ENCODE assay signal across 8 cellular contexts in the genomic region with DNA sequence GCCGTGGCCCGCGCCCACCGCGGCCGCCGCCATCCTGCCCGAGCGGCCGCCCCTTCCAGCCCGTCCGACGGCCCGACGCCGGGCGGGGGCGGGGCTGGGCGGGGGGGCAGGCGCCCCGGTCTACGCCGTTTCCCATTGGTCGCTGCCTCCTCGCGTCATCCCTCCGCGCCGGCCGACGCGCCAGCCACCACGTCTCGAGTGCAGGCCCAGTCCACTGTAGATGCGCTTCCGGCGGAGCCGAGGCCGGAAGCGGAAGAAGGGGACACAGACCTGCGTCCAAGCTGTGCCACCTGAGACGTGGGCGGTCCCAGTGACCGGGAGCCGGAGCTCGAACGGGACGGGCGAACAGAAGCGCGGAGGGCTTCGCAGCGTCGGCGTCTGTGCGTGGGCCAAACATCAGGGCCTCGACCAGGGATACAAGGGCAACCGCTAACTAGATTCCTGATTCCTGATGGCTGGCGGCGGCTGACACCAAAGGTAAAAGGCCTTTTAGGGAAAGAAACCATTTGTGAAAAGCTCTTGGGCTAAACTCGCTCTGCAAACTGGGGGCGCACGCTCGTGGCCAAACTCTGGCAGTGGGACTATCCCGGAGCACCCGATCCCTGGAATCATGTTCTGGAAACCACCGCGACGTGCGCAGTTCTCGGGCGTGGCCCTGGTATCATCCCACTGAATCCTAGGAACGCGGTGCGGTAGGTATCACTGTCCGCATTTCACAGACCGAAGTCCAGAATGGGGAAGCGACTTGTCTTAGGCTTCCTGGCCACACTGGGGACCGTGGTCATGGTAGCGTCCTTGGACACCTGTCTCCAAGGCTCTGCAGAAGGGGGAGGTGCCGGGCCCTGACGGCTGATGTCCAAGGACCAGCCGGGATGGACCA. TPM values are rescaled to one million over a fixed set of nuclear protein-coding genes. Genes with fewer than 3 reads are reported as not detected.
DNase-seq lines count a peak whose midpoint lies in the region; ATAC-seq, FAIRE-seq and TF ChIP-seq lines count a peak whose summit lies in the region.

A gene (minus strand): TSS at position 84 of the 880 bp plus-strand sequence. CDS start 51 bp downstream, at position 33.

- TF ChIP-seq CTCF in WTC11 (IDR thresholded peaks at IDR 0.05) (no peak), bronchial epithelial cell (IDR thresholded peaks at IDR 0.05; ENCODE audit: insufficient read depth, low read length, severe bottlenecking) (no peak)

- peak within 1 kb of the TSS; percentile 52 for H3K4me3 ChIP-seq in bronchial epithelial cell (ENCODE audit: low read depth, low read length)
- H3K4me3 ChIP-seq in small intestine (ENCODE audit: low read depth in 1 of 2, low read length in 2 of 2) = peak within 1 kb of the TSS; percentile 88 to 95

- H3K36me3 ChIP-seq in bronchial epithelial cell (ENCODE audit: control insufficient read depth, insufficient read depth, low read length) = peaks cover 16% of the 10 kb centered on the region
- H3K36me3 ChIP-seq in small intestine (ENCODE audit: control insufficient read depth in 2 of 2, insufficient read depth in 2 of 2, low read length in 2 of 2) = peaks cover 3 to 17% of the 10 kb centered on the region in 2 donors

- peak within 1 kb of the TSS; percentile 61 to 93 for H3K27ac ChIP-seq in small intestine (ENCODE audit: low read depth in 1 of 2, low read length in 1 of 2)

- H3K27ac Mint-ChIP-seq in WTC11 = peak within 1 kb of the TSS; percentile 99

- CTCF ChIA-PET in WTC11 (lab: Charles Lee) = interaction anchor here (1.0 to 2.3 kb wide), 4 partner anchors 12 to 186 kb away, joined by 3 to 7 read pairs (median 4); no protein-coding TSS in a partner anchor

- FAIRE-seq in bronchial epithelial cell (lab: Jason Lieb, UNC) = no peak
- FAIRE-seq in small intestine (lab: Jason Lieb, UNC) = no peak

- peak; percentile 100 for DNase-seq in AG08396 (ENCODE audit: low spot score)
- DNase-seq in NCI-H2227 (lab: John Stamatoyannopoulos, UW; ENCODE audit: unreplicated experiment) = peak; percentile 94
- peak; percentile 95 for DNase-seq in WTC11 (ENCODE audit: low spot score)
- peak; percentile 84 for DNase-seq in bronchial epithelial cell (ENCODE audit: low read depth)
- DNase-seq in iPS-NIHi11 (ENCODE audit: low spot score) = peak; percentile 100
- peak; percentile 98 for DNase-seq in small intestine

- peaks cover 0 to 3% of the 10 kb centered on the region in 2 donors for H3K4me1 ChIP-seq in small intestine (ENCODE audit: control insufficient read depth in 2 of 2, insufficient read depth in 1 of 2, low read depth in 1 of 2, low read length in 1 of 2)

- peaks cover 19% of the 10 kb centered on the region for H3K36me3 Mint-ChIP-seq in WTC11

- peak within 1 kb of the TSS; percentile 99 for H3K4me3 Mint-ChIP-seq in WTC11

- no peaks in the 10 kb centered on the region for H3K27me3 Mint-ChIP-seq in WTC11 (ENCODE audit: low read depth)

- peak; percentile 83 for ATAC-seq in GM18909 (IDR thresholded peaks at IDR 0.05; ENCODE audit: poor library complexity, unreplicated experiment)
- peak; percentile 70 for ATAC-seq in HG03159 (IDR thresholded peaks at IDR 0.05; ENCODE audit: unreplicated experiment)
- peak; percentile 94 for ATAC-seq in WTC11

- POLR2A ChIA-PET in WTC11 (lab: Charles Lee) = interaction anchor here (0.5 to 1.7 kb wide), 3 partner anchors 12 to 237 kb away, joined by 3 to 6 read pairs (median 3); no protein-coding TSS in a partner anchor

- WGBS in small intestine, 3 donors = 0 to 1% (median 1%) methylated on average over 61 to 83 of the region's 83 CpGs

- no peaks in the 10 kb centered on the region for H3K9me3 ChIP-seq in small intestine (ENCODE audit: control insufficient read depth, low read depth)

- H3K27me3 ChIP-seq in bronchial epithelial cell (ENCODE audit: control insufficient read depth, insufficient read depth, low read length) = no peaks in the 10 kb centered on the region
- no peaks in the 10 kb centered on the region for H3K27me3 ChIP-seq in small intestine (ENCODE audit: control insufficient read depth in 2 of 2, insufficient read depth in 2 of 2, low read length in 2 of 2)

- no peaks in the 10 kb centered on the region for H3K9me3 Mint-ChIP-seq in WTC11

- H3K4me1 Mint-ChIP-seq in WTC11 = peaks cover 16% of the 10 kb centered on the region

TF ChIP-seq in WTC11, 78 proteins besides CTCF, POLR2A, EP300 and RAD21 (continues in another document):
- TF ChIP-seq, protein P1, sequence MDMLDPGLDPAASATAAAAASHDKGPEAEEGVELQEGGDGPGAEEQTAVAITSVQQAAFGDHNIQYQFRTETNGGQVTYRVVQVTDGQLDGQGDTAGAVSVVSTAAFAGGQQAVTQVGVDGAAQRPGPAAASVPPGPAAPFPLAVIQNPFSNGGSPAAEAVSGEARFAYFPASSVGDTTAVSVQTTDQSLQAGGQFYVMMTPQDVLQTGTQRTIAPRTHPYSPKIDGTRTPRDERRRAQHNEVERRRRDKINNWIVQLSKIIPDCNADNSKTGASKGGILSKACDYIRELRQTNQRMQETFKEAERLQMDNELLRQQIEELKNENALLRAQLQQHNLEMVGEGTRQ (CRISPR knock-in tag; IDR thresholded peaks at IDR 0.05) = peak; percentile 65
- TF ChIP-seq ESRRA (CRISPR knock-in tag; IDR thresholded peaks at IDR 0.05; ENCODE audit: borderline replicate concordance) = peak; percentile 52; the same call in 1 of the 2 replicates
- no peak for TF ChIP-seq IRF2 (CRISPR knock-in tag; IDR thresholded peaks at IDR 0.05; ENCODE audit: borderline replicate concordance, low read depth)
- TF ChIP-seq MYBL2 (CRISPR knock-in tag; IDR thresholded peaks at IDR 0.05) = peak; percentile 75; the same call in 1 of the 2 replicates
- TF ChIP-seq, protein P2, sequence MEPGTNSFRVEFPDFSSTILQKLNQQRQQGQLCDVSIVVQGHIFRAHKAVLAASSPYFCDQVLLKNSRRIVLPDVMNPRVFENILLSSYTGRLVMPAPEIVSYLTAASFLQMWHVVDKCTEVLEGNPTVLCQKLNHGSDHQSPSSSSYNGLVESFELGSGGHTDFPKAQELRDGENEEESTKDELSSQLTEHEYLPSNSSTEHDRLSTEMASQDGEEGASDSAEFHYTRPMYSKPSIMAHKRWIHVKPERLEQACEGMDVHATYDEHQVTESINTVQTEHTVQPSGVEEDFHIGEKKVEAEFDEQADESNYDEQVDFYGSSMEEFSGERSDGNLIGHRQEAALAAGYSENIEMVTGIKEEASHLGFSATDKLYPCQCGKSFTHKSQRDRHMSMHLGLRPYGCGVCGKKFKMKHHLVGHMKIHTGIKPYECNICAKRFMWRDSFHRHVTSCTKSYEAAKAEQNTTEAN (CRISPR knock-in tag; IDR thresholded peaks at IDR 0.05) = no peak
- TF ChIP-seq, protein P3, sequence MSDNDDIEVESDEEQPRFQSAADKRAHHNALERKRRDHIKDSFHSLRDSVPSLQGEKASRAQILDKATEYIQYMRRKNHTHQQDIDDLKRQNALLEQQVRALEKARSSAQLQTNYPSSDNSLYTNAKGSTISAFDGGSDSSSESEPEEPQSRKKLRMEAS (CRISPR knock-in tag; IDR thresholded peaks at IDR 0.05) = peak; percentile 28; the same call in 1 of the 2 replicates
- 0 out of 2 replicates have a peak, but pooled peaks have one; percentile 8 for TF ChIP-seq ZNF232 (CRISPR knock-in tag; IDR thresholded peaks at IDR 0.05)
- TF ChIP-seq NFATC4 (CRISPR knock-in tag; IDR thresholded peaks at IDR 0.05) = no peak
- peak; percentile 31; the same call in 1 of the 2 replicates for TF ChIP-seq TEAD1 (CRISPR knock-in tag; IDR thresholded peaks at IDR 0.05)
- TF ChIP-seq, protein P4, sequence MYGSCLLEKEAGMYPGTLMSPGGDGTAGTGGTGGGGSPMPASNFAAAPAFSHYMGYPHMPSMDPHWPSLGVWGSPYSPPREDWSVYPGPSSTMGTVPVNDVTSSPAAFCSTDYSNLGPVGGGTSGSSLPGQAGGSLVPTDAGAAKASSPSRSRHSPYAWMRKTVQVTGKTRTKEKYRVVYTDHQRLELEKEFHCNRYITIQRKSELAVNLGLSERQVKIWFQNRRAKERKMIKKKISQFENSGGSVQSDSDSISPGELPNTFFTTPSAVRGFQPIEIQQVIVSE (CRISPR knock-in tag; IDR thresholded peaks at IDR 0.05; ENCODE audit: borderline replicate concordance) = no peak
- 0 out of 2 replicates have a peak, but pooled peaks have one; percentile 10 for TF ChIP-seq HMGA2 (CRISPR knock-in tag; IDR thresholded peaks at IDR 0.05)
- TF ChIP-seq, protein P5, sequence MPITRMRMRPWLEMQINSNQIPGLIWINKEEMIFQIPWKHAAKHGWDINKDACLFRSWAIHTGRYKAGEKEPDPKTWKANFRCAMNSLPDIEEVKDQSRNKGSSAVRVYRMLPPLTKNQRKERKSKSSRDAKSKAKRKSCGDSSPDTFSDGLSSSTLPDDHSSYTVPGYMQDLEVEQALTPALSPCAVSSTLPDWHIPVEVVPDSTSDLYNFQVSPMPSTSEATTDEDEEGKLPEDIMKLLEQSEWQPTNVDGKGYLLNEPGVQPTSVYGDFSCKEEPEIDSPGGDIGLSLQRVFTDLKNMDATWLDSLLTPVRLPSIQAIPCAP (CRISPR knock-in tag; IDR thresholded peaks at IDR 0.05) = no peak
- no peak for TF ChIP-seq SMAD4 (CRISPR knock-in tag; IDR thresholded peaks at IDR 0.05)
- TF ChIP-seq, protein P6, sequence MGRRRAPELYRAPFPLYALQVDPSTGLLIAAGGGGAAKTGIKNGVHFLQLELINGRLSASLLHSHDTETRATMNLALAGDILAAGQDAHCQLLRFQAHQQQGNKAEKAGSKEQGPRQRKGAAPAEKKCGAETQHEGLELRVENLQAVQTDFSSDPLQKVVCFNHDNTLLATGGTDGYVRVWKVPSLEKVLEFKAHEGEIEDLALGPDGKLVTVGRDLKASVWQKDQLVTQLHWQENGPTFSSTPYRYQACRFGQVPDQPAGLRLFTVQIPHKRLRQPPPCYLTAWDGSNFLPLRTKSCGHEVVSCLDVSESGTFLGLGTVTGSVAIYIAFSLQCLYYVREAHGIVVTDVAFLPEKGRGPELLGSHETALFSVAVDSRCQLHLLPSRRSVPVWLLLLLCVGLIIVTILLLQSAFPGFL (CRISPR knock-in tag; IDR thresholded peaks at IDR 0.05; ENCODE audit: borderline replicate concordance) = no peak
- TF ChIP-seq NFYB (CRISPR knock-in tag; conservative IDR thresholded peaks at IDR 0.05; ENCODE audit: low read depth) = peak; percentile 70
- peak; percentile 64; the same call in 1 of the 2 replicates for TF ChIP-seq GABPB1 (CRISPR knock-in tag; IDR thresholded peaks at IDR 0.05)
- TF ChIP-seq FOXK1 (CRISPR knock-in tag; IDR thresholded peaks at IDR 0.05) = peak; percentile 95

RNA-seq across cellular contexts. Expression of the gene that starts here (rescaled TPM):
- total RNA-seq in WTC11 (2021) = 27.5 to 28.5 TPM (median 28.0 TPM) in 3 replicates
- total RNA-seq in bronchial epithelial cell = 24.7 and 26.1 TPM in 2 replicates
- 10 to 100 TPM; 14.5 to 19.6 (median 17.8) TPM for polyA plus RNA-seq in small intestine

Comparison
In these comparisons a context has a peak if more than half of its experiments do, and no peak if none do; other contexts are left out.
1. Peak in every context shown above with its lines: DNase-seq, ATAC-seq, H3K4me3 ChIP-seq and H3K27ac ChIP-seq.